In genomic region chr17:70060415-70060814, GRCh38 we compare ENCODE assay signal across 17 cellular contexts. TPM values are rescaled to one million over a fixed set of nuclear protein-coding genes. Genes with fewer than 3 reads are reported as not detected.
A peak's percentile ranks its signal among the peaks of the same experiment; 100 is the strongest.
DNase-seq lines count a peak whose midpoint lies in the region; ATAC-seq and TF ChIP-seq lines count a peak whose summit lies in the region.
"Had no signal": no experiment of that assay in that cellular context is flagged by ENCODE, and none has a peak within 500 bp of the region (broad histone marks: within the 10 kb centered on the region; RNA-seq: fewer than 3 reads in every experiment).

No MANE protein-coding gene starts in this region.

- H3K9me3 ChIP-seq in ovary = no peaks in the 10 kb centered on the region
- H3K9me3 ChIP-seq: Caco-2, right lobe of liver had no signal

- H3K27me3 ChIP-seq in ovary (no peaks in the 10 kb centered on the region), foreskin keratinocyte (no peaks in the 10 kb centered on the region)
- H3K27me3 ChIP-seq: right lobe of liver had no signal

- DNase-seq in H4 (ENCODE audit: low spot score) (peak; percentile 48), NCI-H446 (lab: John Stamatoyannopoulos, UW) (peak; percentile 52 to 82), cerebellar cortex (ENCODE audit: low spot score) (peak; percentile 29), ovary (peak in 4 of 5 donors; percentile 31 to 51 (median 50)), foreskin keratinocyte (no peak), NCI-H2227 treated with DMSO at 0.1 percent for 48 hours (lab: John Stamatoyannopoulos, UW) (no peak)
- DNase-seq: AML-193; anterior cingulate cortex; Caco-2; glutamatergic neuron; H7; nucleus accumbens; right lobe of liver; stimulated activated naive CD8-positive, alpha-beta T cell treated with anti-CD3 and anti-CD28 coated beads, Interleukin-15, Interleukin-2, amounts not matched to agents 100 U/mL and 50 U/mL, for 24 hours had no signal

- no peak for TF ChIP-seq CTCF in ovary (IDR thresholded peaks at IDR 0.05)
- TF ChIP-seq CTCF in foreskin keratinocyte (conservative IDR thresholded peaks at IDR 0.05) = no peak

- TF ChIP-seq POLR2A in ovary (IDR thresholded peaks at IDR 0.05) = no peak

- H3K4me1 ChIP-seq in ovary (ENCODE audit: insufficient read depth) = peaks cover 3% of the 10 kb centered on the region
- no peaks in the 10 kb centered on the region for H3K4me1 ChIP-seq in foreskin keratinocyte
- H3K4me1 ChIP-seq: right lobe of liver had no signal

- 6 to 11% (median 10%) methylated on average over 2 of the region's 2 CpGs for WGBS in ovary, 3 donors

- intact Hi-C loops in ovary (cut with DNase I) = no loop called here

- no peak overlapping the region for H3K4me3 ChIP-seq in ovary
- H3K4me3 ChIP-seq: right lobe of liver had no signal

- H3K36me3 ChIP-seq in ovary = no peaks in the 10 kb centered on the region
- H3K36me3 ChIP-seq: right lobe of liver had no signal

- H3K27ac ChIP-seq in ovary = peak overlapping the region in 1 of 2 donors; percentile 9
- H3K27ac ChIP-seq in foreskin keratinocyte = no peak overlapping the region
- H3K27ac ChIP-seq: right lobe of liver had no signal

- ATAC-seq in GM21390 (IDR thresholded peaks at IDR 0.05; ENCODE audit: unreplicated experiment) (no peak), foreskin keratinocyte (no peak)
- ATAC-seq: right lobe of liver; stimulated activated naive CD8-positive, alpha-beta T cell treated with anti-CD3 and anti-CD28 coated beads, Interleukin-15, Interleukin-2, amounts not matched to agents 100 U/mL and 50 U/mL, for 24 hours had no signal

- TF ChIP-seq EP300 in ovary (IDR thresholded peaks at IDR 0.05) = no peak

RNA-seq across cellular contexts. Expression of gene KCNJ16, which starts 14.6 kb away (rescaled TPM):
- not detected in 2 replicates for total RNA-seq in H4 (2014; rRNA removed; shearing (Covaris generic))
- 1 to 10 TPM in 2 of 7 donors, under 1 TPM in 4, not detected in 1; 0.12 to 3.3 (median 0.25) TPM for total RNA-seq in ovary
- 1 to 10 TPM in 1 of 2 donors, under 1 TPM in 1; 0.04 to 7.2 TPM for polyA plus RNA-seq in ovary
- not detected in 2 replicates for total RNA-seq in foreskin keratinocyte
- not detected in 2 replicates for polyA plus RNA-seq in foreskin keratinocyte
- total RNA-seq: ureter had no signal
- polyA plus RNA-seq: IgD-negative memory B cell had no signal

Comparison
In these comparisons a context has a peak if more than half of its experiments do, and no peak if none do; other contexts are left out.
1. DNase-seq: peak in H4 (single experiment), NCI-H446 (2 of 2), cerebellar cortex (single experiment) and ovary (4 of 5); none in foreskin keratinocyte (0 of 2) and NCI-H2227 treated with DMSO at 0.1 percent for 48 hours (single experiment).